ENCODE assay signal across 27 cellular contexts in genomic region chr18:57154389-57154788, GRCh38. TPM values are rescaled to one million over a fixed set of nuclear protein-coding genes. Genes with fewer than 3 reads are reported as not detected.
DNase-seq lines count a peak whose midpoint lies in the region; ATAC-seq and TF ChIP-seq lines count a peak whose summit lies in the region.
"Had no signal": no experiment of that assay in that cellular context is flagged by ENCODE, and none has a peak within 500 bp of the region (broad histone marks: within the 10 kb centered on the region; RNA-seq: fewer than 3 reads in every experiment).

No MANE protein-coding gene starts in this region.

- POLR2A ChIA-PET in CD8-positive, alpha-beta T cell (lab: Charles Lee), result no interaction called here

- peaks cover 28% of the 10 kb centered on the region for H3K4me1 Mint-ChIP-seq in progenitor cell of endocrine pancreas (ENCODE audit: low read depth)
- peaks cover 7% of the 10 kb centered on the region for H3K4me1 Mint-ChIP-seq in stimulated activated memory B cell treated with anti-CD40 and anti-IgM and Interleukin-4, amounts not matched to agents 10 μg/mL and 1 μg/mL and 100 μg/mL, for 72 hours
- H3K4me1 Mint-ChIP-seq in CD8-positive, alpha-beta T cell (ENCODE audit: low read depth), result peaks cover 18% of the 10 kb centered on the region

- H3K27ac Mint-ChIP-seq in progenitor cell of endocrine pancreas, result peak overlapping the region; percentile 59
- H3K27ac Mint-ChIP-seq in stimulated activated memory B cell treated with anti-CD40 and anti-IgM and Interleukin-4, amounts not matched to agents 10 μg/mL and 1 μg/mL and 100 μg/mL, for 72 hours, result no peak overlapping the region
- no peak overlapping the region for H3K27ac Mint-ChIP-seq in CD8-positive, alpha-beta T cell
- H3K27ac Mint-ChIP-seq: CD4-positive, CD25-positive, alpha-beta regulatory T cell had no signal

- H3K9me3 Mint-ChIP-seq in progenitor cell of endocrine pancreas (ENCODE audit: low read depth), result no peaks in the 10 kb centered on the region
- H3K9me3 Mint-ChIP-seq in stimulated activated memory B cell treated with anti-CD40 and anti-IgM and Interleukin-4, amounts not matched to agents 10 μg/mL and 1 μg/mL and 100 μg/mL, for 72 hours, result peaks cover 3% of the 10 kb centered on the region
- no peaks in the 10 kb centered on the region for H3K9me3 Mint-ChIP-seq in CD8-positive, alpha-beta T cell

- no peaks in the 10 kb centered on the region for H3K9me3 ChIP-seq in CD8-positive, alpha-beta T cell (ENCODE audit: low read length)
- H3K9me3 ChIP-seq: BLaER1, MG63 had no signal

- H3K36me3 Mint-ChIP-seq in progenitor cell of endocrine pancreas (ENCODE audit: insufficient read depth), result no peaks in the 10 kb centered on the region
- no peaks in the 10 kb centered on the region for H3K36me3 Mint-ChIP-seq in stimulated activated memory B cell treated with anti-CD40 and anti-IgM and Interleukin-4, amounts not matched to agents 10 μg/mL and 1 μg/mL and 100 μg/mL, for 72 hours
- no peaks in the 10 kb centered on the region for H3K36me3 Mint-ChIP-seq in CD8-positive, alpha-beta T cell
- H3K36me3 Mint-ChIP-seq: CD4-positive, CD25-positive, alpha-beta regulatory T cell had no signal

- ATAC-seq in HG03097 (IDR thresholded peaks at IDR 0.05; ENCODE audit: low FRiP score, unreplicated experiment), result no peak
- ATAC-seq in stimulated activated memory B cell treated with anti-CD40 and anti-IgM and Interleukin-4, amounts not matched to agents 10 μg/mL and 1 μg/mL and 100 μg/mL, for 72 hours, result no peak
- no peak for ATAC-seq in CD8-positive, alpha-beta T cell

- CTCF ChIA-PET in CD8-positive, alpha-beta T cell (lab: Charles Lee), result no interaction called here

- TF ChIP-seq CTCF in progenitor cell of endocrine pancreas (IDR thresholded peaks at IDR 0.05; ENCODE audit: unreplicated experiment), result no peak
- no peak for TF ChIP-seq CTCF in CD8-positive, alpha-beta T cell (IDR thresholded peaks at IDR 0.05)

- H3K36me3 ChIP-seq in CD8-positive, alpha-beta T cell (ENCODE audit: insufficient read depth, low read length), result no peaks in the 10 kb centered on the region
- H3K36me3 ChIP-seq: BLaER1, MG63 had no signal

- DNase-seq in NCI-H446 (lab: John Stamatoyannopoulos, UW) (peak; percentile 50 to 62), astrocyte of the hippocampus (ENCODE audit: low read depth, low spot score) (peak; percentile 3), left kidney (ENCODE audit: low read depth, low spot score) (peak; percentile 24), progenitor cell of endocrine pancreas (ENCODE audit: low spot score, unreplicated experiment) (no peak), superior temporal gyrus (ENCODE audit: extremely low spot score) (no peak)
- no peak for DNase-seq in CD8-positive, alpha-beta T cell
- DNase-seq: CD4-positive, CD25-positive, alpha-beta regulatory T cell; DMS53; GM23248; H7; IMR-90; KG1; MG63; NCI-H1048; NCI-H1417; NCI-H1694; NCI-H2081; NCI-H2171; NCI-H226; NCI-H524 treated with DMSO at 0.1 percent for 48 hours; NCI-H82; SHP77 treated with DMSO at 0.1 percent for 48 hours had no signal

- no peak overlapping the region for H3K4me3 ChIP-seq in CD8-positive, alpha-beta T cell (ENCODE audit: low read depth, low read length)
- H3K4me3 ChIP-seq: BLaER1, GM23248, MG63 had no signal

- no peaks in the 10 kb centered on the region for H3K27me3 ChIP-seq in CD8-positive, alpha-beta T cell (ENCODE audit: insufficient read depth, low read length)
- H3K27me3 ChIP-seq: BLaER1, MG63 had no signal

- peaks cover 4% of the 10 kb centered on the region for H3K27me3 Mint-ChIP-seq in progenitor cell of endocrine pancreas
- H3K27me3 Mint-ChIP-seq in stimulated activated memory B cell treated with anti-CD40 and anti-IgM and Interleukin-4, amounts not matched to agents 10 μg/mL and 1 μg/mL and 100 μg/mL, for 72 hours, result peaks cover 69% of the 10 kb centered on the region
- H3K27me3 Mint-ChIP-seq in CD8-positive, alpha-beta T cell (ENCODE audit: low read depth), result peaks cover 39% of the 10 kb centered on the region

- no peak overlapping the region for H3K27ac ChIP-seq in CD8-positive, alpha-beta T cell (ENCODE audit: low read depth, low read length)
- H3K27ac ChIP-seq: BLaER1, GM23248 had no signal

- intact Hi-C loops in CD8-positive, alpha-beta T cell (cut with DNase I, micrococcal nuclease), result no loop called here

- H3K4me1 ChIP-seq in CD8-positive, alpha-beta T cell (ENCODE audit: insufficient read depth, low read length), result no peaks in the 10 kb centered on the region

- no peak overlapping the region for H3K4me3 Mint-ChIP-seq in progenitor cell of endocrine pancreas (ENCODE audit: low read depth)
- no peak overlapping the region for H3K4me3 Mint-ChIP-seq in stimulated activated memory B cell treated with anti-CD40 and anti-IgM and Interleukin-4, amounts not matched to agents 10 μg/mL and 1 μg/mL and 100 μg/mL, for 72 hours
- no peak overlapping the region for H3K4me3 Mint-ChIP-seq in CD8-positive, alpha-beta T cell
- H3K4me3 Mint-ChIP-seq: CD4-positive, CD25-positive, alpha-beta regulatory T cell had no signal

RNA-seq across cellular contexts. Expression of gene BOD1L2, which starts 7.5 kb away (rescaled TPM):
- not detected in 2 replicates for total RNA-seq in progenitor cell of endocrine pancreas
- not detected for total RNA-seq in CD8-positive, alpha-beta T cell
- total RNA-seq: CD4-positive, CD25-positive, alpha-beta regulatory T cell; Daoy; G401; GM23248; IMR-90 had no signal

Comparison
In these comparisons a context has a peak if more than half of its experiments do, and no peak if none do; other contexts are left out.
1. DNase-seq: peak in NCI-H446 (2 of 2), astrocyte of the hippocampus (single experiment) and left kidney (single experiment); none in progenitor cell of endocrine pancreas (single experiment), superior temporal gyrus (single experiment) and CD8-positive, alpha-beta T cell (0 of 7).